ENCODE assay signal across 23 cellular contexts in the genomic region with DNA sequence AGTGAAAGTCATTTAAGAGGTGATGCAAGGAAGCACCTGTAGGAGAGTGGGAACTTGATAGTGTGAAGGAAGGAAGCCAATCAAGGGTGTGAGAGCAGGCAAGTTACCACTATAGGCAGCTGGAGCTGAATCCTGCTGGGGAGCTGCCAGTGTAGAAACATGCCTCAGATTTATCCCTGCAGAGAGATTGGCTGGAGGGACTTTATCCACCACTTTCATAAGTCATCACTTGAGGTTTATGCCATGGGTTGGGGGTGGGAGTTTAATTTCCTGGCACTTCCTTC.
DNase-seq lines count a peak whose midpoint lies in the region; ATAC-seq and TF ChIP-seq lines count a peak whose summit lies in the region.
"Had no signal": no experiment of that assay in that cellular context is flagged by ENCODE, and none has a peak within 500 bp of the region (broad histone marks: within the 10 kb centered on the region; RNA-seq: fewer than 3 reads in every experiment).

No MANE protein-coding gene starts in this region.

- H3K27ac Mint-ChIP-seq in stimulated activated memory B cell treated with anti-CD40 and anti-IgM and Interleukin-4, amounts not matched to agents 10 μg/mL and 1 μg/mL and 100 μg/mL, for 72 hours, result no peak overlapping the region
- H3K27ac Mint-ChIP-seq: activated naive CD4-positive, alpha-beta T cell treated with anti-CD3 and anti-CD28 coated beads, Interleukin-2, amount 50 U/mL, for 72 hours; CD8-positive, alpha-beta T cell; HFFc6; neural progenitor cell had no signal

- H3K36me3 ChIP-seq in prostate gland, result no peaks in the 10 kb centered on the region
- H3K36me3 ChIP-seq: esophagus muscularis mucosa, gastrocnemius medialis, lower lobe of right lung, neural progenitor cell, thyroid gland had no signal

- H3K9me3 ChIP-seq in prostate gland, result no peaks in the 10 kb centered on the region
- H3K9me3 ChIP-seq: esophagus muscularis mucosa, gastrocnemius medialis, lower lobe of right lung, psoas muscle, thyroid gland had no signal

- H3K27me3 ChIP-seq in prostate gland (replicated peaks; ENCODE audit: insufficient read depth), result no peaks in the 10 kb centered on the region
- H3K27me3 ChIP-seq: esophagus muscularis mucosa, gastrocnemius medialis, neural progenitor cell, thyroid gland had no signal

- TF ChIP-seq POLR2A in prostate gland (IDR thresholded peaks at IDR 0.05), result no peak

- H3K4me1 ChIP-seq in prostate gland (replicated peaks), result no peaks in the 10 kb centered on the region
- H3K4me1 ChIP-seq: gastrocnemius medialis, neural progenitor cell, psoas muscle had no signal

- TF ChIP-seq CTCF in prostate gland (IDR thresholded peaks at IDR 0.05), result no peak

- peak; percentile 7 for ATAC-seq in GM18907 (IDR thresholded peaks at IDR 0.05; ENCODE audit: unreplicated experiment)
- peak; percentile 12 for ATAC-seq in GM21737 (IDR thresholded peaks at IDR 0.05; ENCODE audit: unreplicated experiment)
- ATAC-seq in HG03139 (IDR thresholded peaks at IDR 0.05; ENCODE audit: unreplicated experiment), result peak; percentile 14
- ATAC-seq in stimulated activated memory B cell treated with anti-CD40 and anti-IgM and Interleukin-4, amounts not matched to agents 10 μg/mL and 1 μg/mL and 100 μg/mL, for 72 hours, result peak; percentile 52
- no peak for ATAC-seq in HG03280 (IDR thresholded peaks at IDR 0.05; ENCODE audit: unreplicated experiment)
- ATAC-seq: activated naive CD4-positive, alpha-beta T cell treated with anti-CD3 and anti-CD28 coated beads, Interleukin-2, amount 50 U/mL, for 72 hours; CD8-positive, alpha-beta T cell; gastrocnemius medialis; lower lobe of right lung; psoas muscle; stimulated activated naive CD8-positive, alpha-beta T cell treated with anti-CD3 and anti-CD28 coated beads, Interleukin-15, Interleukin-2, amounts not matched to agents 100 U/mL and 50 U/mL, for 24 hours had no signal

- H3K4me1 Mint-ChIP-seq in stimulated activated memory B cell treated with anti-CD40 and anti-IgM and Interleukin-4, amounts not matched to agents 10 μg/mL and 1 μg/mL and 100 μg/mL, for 72 hours, result peaks cover 52% of the 10 kb centered on the region
- H3K4me1 Mint-ChIP-seq: neural progenitor cell had no signal

- H3K9me3 Mint-ChIP-seq in stimulated activated memory B cell treated with anti-CD40 and anti-IgM and Interleukin-4, amounts not matched to agents 10 μg/mL and 1 μg/mL and 100 μg/mL, for 72 hours, result no peaks in the 10 kb centered on the region
- H3K9me3 Mint-ChIP-seq: activated naive CD4-positive, alpha-beta T cell treated with anti-CD3 and anti-CD28 coated beads, Interleukin-2, amount 50 U/mL, for 72 hours; CD8-positive, alpha-beta T cell; neural progenitor cell had no signal

- no peaks in the 10 kb centered on the region for H3K36me3 Mint-ChIP-seq in stimulated activated memory B cell treated with anti-CD40 and anti-IgM and Interleukin-4, amounts not matched to agents 10 μg/mL and 1 μg/mL and 100 μg/mL, for 72 hours
- H3K36me3 Mint-ChIP-seq: activated naive CD4-positive, alpha-beta T cell treated with anti-CD3 and anti-CD28 coated beads, Interleukin-2, amount 50 U/mL, for 72 hours; CD8-positive, alpha-beta T cell; neural progenitor cell had no signal

- intact Hi-C loops in prostate gland (cut with DNase I), result no loop called here

- DNase-seq in hypothalamus (lab: John Stamatoyannopoulos, UW) (no peak), prostate gland (ENCODE audit: low spot score) (no peak)
- DNase-seq: CD8-positive, alpha-beta T cell; effector memory CD4-positive, alpha-beta T cell; gastrocnemius medialis; HFFc6; islet precursor cell; lower lobe of right lung; MM.1S; NCI-H146; NCI-H2171; psoas muscle; stimulated activated CD4-positive, alpha-beta T cell treated with anti-CD3 and anti-CD28 coated beads, Interleukin-1b, Interleukin-23, amount 100 ng/mL, for 48 hours; stimulated activated naive CD8-positive, alpha-beta T cell treated with anti-CD3 and anti-CD28 coated beads, Interleukin-15, Interleukin-2, amounts not matched to agents 100 U/mL and 50 U/mL, for 24 hours; thyroid gland had no signal

- no peak overlapping the region for H3K4me3 Mint-ChIP-seq in stimulated activated memory B cell treated with anti-CD40 and anti-IgM and Interleukin-4, amounts not matched to agents 10 μg/mL and 1 μg/mL and 100 μg/mL, for 72 hours
- H3K4me3 Mint-ChIP-seq: CD8-positive, alpha-beta T cell; HFFc6; neural progenitor cell had no signal

- no peak overlapping the region for H3K27ac ChIP-seq in prostate gland
- H3K27ac ChIP-seq: esophagus muscularis mucosa, gastrocnemius medialis, lower lobe of right lung, neural progenitor cell, psoas muscle, thyroid gland had no signal

- no peak overlapping the region for H3K4me3 ChIP-seq in prostate gland
- H3K4me3 ChIP-seq: esophagus muscularis mucosa, gastrocnemius medialis, lower lobe of right lung, neural progenitor cell, psoas muscle, thyroid gland had no signal

- H3K27me3 Mint-ChIP-seq in stimulated activated memory B cell treated with anti-CD40 and anti-IgM and Interleukin-4, amounts not matched to agents 10 μg/mL and 1 μg/mL and 100 μg/mL, for 72 hours, result peaks cover 21% of the 10 kb centered on the region
